ENCODE assay signal across 1 cellular context in the genomic region with DNA sequence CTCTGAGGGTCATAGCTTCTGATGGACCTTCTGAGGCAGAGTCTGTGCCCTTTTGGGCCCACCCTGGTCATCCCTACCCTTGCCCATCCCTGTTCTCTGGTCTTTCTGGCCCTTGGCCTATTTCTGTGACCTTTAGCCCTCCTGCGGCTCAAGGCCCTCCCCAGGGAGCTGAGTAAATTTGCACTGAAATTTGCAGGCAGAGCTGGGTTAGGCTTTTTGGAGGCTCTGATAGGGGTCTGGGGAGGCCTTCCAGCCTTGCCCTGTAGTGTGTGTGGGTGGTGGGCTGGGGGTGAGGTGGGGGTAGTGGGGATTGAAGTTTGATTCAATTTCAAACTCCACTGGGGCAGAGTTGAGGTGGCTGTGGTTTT.
A peak's percentile ranks its signal among the peaks of the same experiment; 100 is the strongest.
TF ChIP-seq lines count a peak whose summit lies in the region.

No MANE protein-coding gene starts in this region.

TF ChIP-seq in HepG2, 621 proteins besides CTCF, POLR2A, EP300 and RAD21 (continued from another document):
- TF ChIP-seq ZBTB26 (CRISPR knock-in tag; IDR thresholded peaks at IDR 0.05; ENCODE audit: borderline replicate concordance): no peak
- TF ChIP-seq, protein P1, sequence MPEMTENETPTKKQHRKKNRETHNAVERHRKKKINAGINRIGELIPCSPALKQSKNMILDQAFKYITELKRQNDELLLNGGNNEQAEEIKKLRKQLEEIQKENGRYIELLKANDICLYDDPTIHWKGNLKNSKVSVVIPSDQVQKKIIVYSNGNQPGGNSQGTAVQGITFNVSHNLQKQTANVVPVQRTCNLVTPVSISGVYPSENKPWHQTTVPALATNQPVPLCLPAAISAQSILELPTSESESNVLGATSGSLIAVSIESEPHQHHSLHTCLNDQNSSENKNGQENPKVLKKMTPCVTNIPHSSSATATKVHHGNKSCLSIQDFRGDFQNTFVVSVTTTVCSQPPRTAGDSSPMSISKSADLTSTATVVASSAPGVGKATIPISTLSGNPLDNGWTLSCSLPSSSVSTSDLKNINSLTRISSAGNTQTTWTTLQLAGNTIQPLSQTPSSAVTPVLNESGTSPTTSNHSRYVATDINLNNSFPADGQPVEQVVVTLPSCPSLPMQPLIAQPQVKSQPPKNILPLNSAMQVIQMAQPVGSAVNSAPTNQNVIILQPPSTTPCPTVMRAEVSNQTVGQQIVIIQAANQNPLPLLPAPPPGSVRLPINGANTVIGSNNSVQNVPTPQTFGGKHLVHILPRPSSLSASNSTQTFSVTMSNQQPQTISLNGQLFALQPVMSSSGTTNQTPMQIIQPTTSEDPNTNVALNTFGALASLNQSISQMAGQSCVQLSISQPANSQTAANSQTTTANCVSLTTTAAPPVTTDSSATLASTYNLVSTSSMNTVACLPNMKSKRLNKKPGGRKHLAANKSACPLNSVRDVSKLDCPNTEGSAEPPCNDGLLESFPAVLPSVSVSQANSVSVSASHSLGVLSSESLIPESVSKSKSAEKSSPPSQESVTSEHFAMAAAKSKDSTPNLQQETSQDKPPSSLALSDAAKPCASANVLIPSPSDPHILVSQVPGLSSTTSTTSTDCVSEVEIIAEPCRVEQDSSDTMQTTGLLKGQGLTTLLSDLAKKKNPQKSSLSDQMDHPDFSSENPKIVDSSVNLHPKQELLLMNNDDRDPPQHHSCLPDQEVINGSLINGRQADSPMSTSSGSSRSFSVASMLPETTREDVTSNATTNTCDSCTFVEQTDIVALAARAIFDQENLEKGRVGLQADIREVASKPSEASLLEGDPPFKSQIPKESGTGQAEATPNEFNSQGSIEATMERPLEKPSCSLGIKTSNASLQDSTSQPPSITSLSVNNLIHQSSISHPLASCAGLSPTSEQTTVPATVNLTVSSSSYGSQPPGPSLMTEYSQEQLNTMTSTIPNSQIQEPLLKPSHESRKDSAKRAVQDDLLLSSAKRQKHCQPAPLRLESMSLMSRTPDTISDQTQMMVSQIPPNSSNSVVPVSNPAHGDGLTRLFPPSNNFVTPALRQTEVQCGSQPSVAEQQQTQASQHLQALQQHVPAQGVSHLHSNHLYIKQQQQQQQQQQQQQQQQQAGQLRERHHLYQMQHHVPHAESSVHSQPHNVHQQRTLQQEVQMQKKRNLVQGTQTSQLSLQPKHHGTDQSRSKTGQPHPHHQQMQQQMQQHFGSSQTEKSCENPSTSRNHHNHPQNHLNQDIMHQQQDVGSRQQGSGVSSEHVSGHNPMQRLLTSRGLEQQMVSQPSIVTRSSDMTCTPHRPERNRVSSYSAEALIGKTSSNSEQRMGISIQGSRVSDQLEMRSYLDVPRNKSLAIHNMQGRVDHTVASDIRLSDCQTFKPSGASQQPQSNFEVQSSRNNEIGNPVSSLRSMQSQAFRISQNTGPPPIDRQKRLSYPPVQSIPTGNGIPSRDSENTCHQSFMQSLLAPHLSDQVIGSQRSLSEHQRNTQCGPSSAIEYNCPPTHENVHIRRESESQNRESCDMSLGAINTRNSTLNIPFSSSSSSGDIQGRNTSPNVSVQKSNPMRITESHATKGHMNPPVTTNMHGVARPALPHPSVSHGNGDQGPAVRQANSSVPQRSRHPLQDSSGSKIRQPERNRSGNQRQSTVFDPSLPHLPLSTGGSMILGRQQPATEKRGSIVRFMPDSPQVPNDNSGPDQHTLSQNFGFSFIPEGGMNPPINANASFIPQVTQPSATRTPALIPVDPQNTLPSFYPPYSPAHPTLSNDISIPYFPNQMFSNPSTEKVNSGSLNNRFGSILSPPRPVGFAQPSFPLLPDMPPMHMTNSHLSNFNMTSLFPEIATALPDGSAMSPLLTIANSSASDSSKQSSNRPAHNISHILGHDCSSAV (CRISPR knock-in tag; IDR thresholded peaks at IDR 0.05; ENCODE audit: borderline replicate concordance): no peak
- no peak for TF ChIP-seq ZNF205 (CRISPR knock-in tag; IDR thresholded peaks at IDR 0.05)
- no peak for TF ChIP-seq ZFP1 (CRISPR knock-in tag; IDR thresholded peaks at IDR 0.05)
- no peak for TF ChIP-seq ZMYM3 (CRISPR knock-in tag; IDR thresholded peaks at IDR 0.05)
- no peak for TF ChIP-seq ZNF367 (CRISPR knock-in tag; IDR thresholded peaks at IDR 0.05; ENCODE audit: borderline replicate concordance)
- TF ChIP-seq KLF11 (CRISPR knock-in tag; IDR thresholded peaks at IDR 0.05): no peak
- no peak for TF ChIP-seq ZSCAN25 (CRISPR knock-in tag; IDR thresholded peaks at IDR 0.05)
- no peak for TF ChIP-seq ZNF674 (CRISPR knock-in tag; IDR thresholded peaks at IDR 0.05; ENCODE audit: low read depth)
- TF ChIP-seq, protein P2, sequence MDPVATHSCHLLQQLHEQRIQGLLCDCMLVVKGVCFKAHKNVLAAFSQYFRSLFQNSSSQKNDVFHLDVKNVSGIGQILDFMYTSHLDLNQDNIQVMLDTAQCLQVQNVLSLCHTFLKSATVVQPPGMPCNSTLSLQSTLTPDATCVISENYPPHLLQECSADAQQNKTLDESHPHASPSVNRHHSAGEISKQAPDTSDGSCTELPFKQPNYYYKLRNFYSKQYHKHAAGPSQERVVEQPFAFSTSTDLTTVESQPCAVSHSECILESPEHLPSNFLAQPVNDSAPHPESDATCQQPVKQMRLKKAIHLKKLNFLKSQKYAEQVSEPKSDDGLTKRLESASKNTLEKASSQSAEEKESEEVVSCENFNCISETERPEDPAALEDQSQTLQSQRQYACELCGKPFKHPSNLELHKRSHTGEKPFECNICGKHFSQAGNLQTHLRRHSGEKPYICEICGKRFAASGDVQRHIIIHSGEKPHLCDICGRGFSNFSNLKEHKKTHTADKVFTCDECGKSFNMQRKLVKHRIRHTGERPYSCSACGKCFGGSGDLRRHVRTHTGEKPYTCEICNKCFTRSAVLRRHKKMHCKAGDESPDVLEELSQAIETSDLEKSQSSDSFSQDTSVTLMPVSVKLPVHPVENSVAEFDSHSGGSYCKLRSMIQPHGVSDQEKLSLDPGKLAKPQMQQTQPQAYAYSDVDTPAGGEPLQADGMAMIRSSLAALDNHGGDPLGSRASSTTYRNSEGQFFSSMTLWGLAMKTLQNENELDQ (CRISPR knock-in tag; IDR thresholded peaks at IDR 0.05; ENCODE audit: borderline replicate concordance): no peak
- TF ChIP-seq PHF8 (CRISPR knock-in tag; IDR thresholded peaks at IDR 0.05): no peak
- TF ChIP-seq SMAD3 (CRISPR knock-in tag; IDR thresholded peaks at IDR 0.05): no peak
- no peak for TF ChIP-seq CBX5 (CRISPR knock-in tag; IDR thresholded peaks at IDR 0.05; ENCODE audit: borderline replicate concordance)
- TF ChIP-seq NFKBIZ (CRISPR knock-in tag; IDR thresholded peaks at IDR 0.05): no peak
- TF ChIP-seq ATF7-NPFF (CRISPR knock-in tag; IDR thresholded peaks at IDR 0.05; ENCODE audit: low read depth): no peak
- TF ChIP-seq MIER2 (CRISPR knock-in tag; IDR thresholded peaks at IDR 0.05): no peak
- TF ChIP-seq PCBP2 (optimal IDR thresholded peaks at IDR 0.05; ENCODE audit: low read depth, low read length, poor library complexity, severe bottlenecking): no peak
- no peak for TF ChIP-seq RFX3 (CRISPR knock-in tag; IDR thresholded peaks at IDR 0.05)
- no peak for TF ChIP-seq FOXJ3 (CRISPR knock-in tag; IDR thresholded peaks at IDR 0.05; ENCODE audit: borderline replicate concordance)
- no peak for TF ChIP-seq IKZF4 (CRISPR knock-in tag; IDR thresholded peaks at IDR 0.05; ENCODE audit: borderline replicate concordance, low read depth, not compliant biosample characterization)
- TF ChIP-seq NR3C1 (CRISPR knock-in tag; IDR thresholded peaks at IDR 0.05): no peak
- TF ChIP-seq ZNF503 (CRISPR knock-in tag; IDR thresholded peaks at IDR 0.05): no peak
- TF ChIP-seq SMARCE1 (IDR thresholded peaks at IDR 0.05; ENCODE audit: borderline replicate concordance): no peak
- TF ChIP-seq SYNCRIP (IDR thresholded peaks at IDR 0.05; ENCODE audit: insufficient read depth, low read depth, low read length): no peak
- no peak for TF ChIP-seq BORCS8-MEF2B (CRISPR knock-in tag; IDR thresholded peaks at IDR 0.05)
- TF ChIP-seq ZNF260 (CRISPR knock-in tag; IDR thresholded peaks at IDR 0.05; ENCODE audit: borderline replicate concordance, low read depth): no peak
- TF ChIP-seq CEBPG (CRISPR knock-in tag; IDR thresholded peaks at IDR 0.05): 0 out of 2 replicates have a peak, but pooled peaks have one; percentile 10
- no peak for TF ChIP-seq ZNF724P (CRISPR knock-in tag; IDR thresholded peaks at IDR 0.05; ENCODE audit: borderline replicate concordance)
- TF ChIP-seq NR2F2 (IDR thresholded peaks at IDR 0.05; ENCODE audit: borderline replicate concordance, low read depth): peak; percentile 92
- TF ChIP-seq NFRKB (IDR thresholded peaks at IDR 0.05): no peak
- TF ChIP-seq TMF1 (CRISPR knock-in tag; IDR thresholded peaks at IDR 0.05; ENCODE audit: low read depth): no peak
- no peak for TF ChIP-seq ZSCAN21 (CRISPR knock-in tag; IDR thresholded peaks at IDR 0.05; ENCODE audit: borderline replicate concordance)
- TF ChIP-seq ZNF235 (CRISPR knock-in tag; IDR thresholded peaks at IDR 0.05; ENCODE audit: borderline replicate concordance): no peak
- TF ChIP-seq ZNF430 (CRISPR knock-in tag; IDR thresholded peaks at IDR 0.05): no peak
- TF ChIP-seq TARDBP (CRISPR knock-in tag; IDR thresholded peaks at IDR 0.05): no peak
- no peak for TF ChIP-seq ZNF703 (CRISPR knock-in tag; IDR thresholded peaks at IDR 0.05; ENCODE audit: borderline replicate concordance)
- TF ChIP-seq, protein P3, sequence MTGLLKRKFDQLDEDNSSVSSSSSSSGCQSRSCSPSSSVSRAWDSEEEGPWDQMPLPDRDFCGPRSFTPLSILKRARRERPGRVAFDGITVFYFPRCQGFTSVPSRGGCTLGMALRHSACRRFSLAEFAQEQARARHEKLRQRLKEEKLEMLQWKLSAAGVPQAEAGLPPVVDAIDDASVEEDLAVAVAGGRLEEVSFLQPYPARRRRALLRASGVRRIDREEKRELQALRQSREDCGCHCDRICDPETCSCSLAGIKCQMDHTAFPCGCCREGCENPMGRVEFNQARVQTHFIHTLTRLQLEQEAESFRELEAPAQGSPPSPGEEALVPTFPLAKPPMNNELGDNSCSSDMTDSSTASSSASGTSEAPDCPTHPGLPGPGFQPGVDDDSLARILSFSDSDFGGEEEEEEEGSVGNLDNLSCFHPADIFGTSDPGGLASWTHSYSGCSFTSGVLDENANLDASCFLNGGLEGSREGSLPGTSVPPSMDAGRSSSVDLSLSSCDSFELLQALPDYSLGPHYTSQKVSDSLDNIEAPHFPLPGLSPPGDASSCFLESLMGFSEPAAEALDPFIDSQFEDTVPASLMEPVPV (CRISPR knock-in tag; IDR thresholded peaks at IDR 0.05): no peak
- no peak for TF ChIP-seq TOPORS (CRISPR knock-in tag; IDR thresholded peaks at IDR 0.05)
- TF ChIP-seq, protein P4, sequence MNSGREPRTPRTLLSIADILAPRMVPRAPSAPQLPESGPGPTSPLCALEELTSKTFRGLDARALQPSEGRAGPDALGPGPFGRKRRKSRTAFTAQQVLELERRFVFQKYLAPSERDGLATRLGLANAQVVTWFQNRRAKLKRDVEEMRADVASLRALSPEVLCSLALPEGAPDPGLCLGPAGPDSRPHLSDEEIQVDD (CRISPR knock-in tag; IDR thresholded peaks at IDR 0.05; ENCODE audit: borderline replicate concordance): no peak
- TF ChIP-seq ZNF513 (CRISPR knock-in tag; conservative IDR thresholded peaks at IDR 0.05): no peak
- TF ChIP-seq ZNF431 (CRISPR knock-in tag; IDR thresholded peaks at IDR 0.05; ENCODE audit: borderline replicate concordance, low read depth): no peak
- no peak for TF ChIP-seq ZNF652 (CRISPR knock-in tag; IDR thresholded peaks at IDR 0.05; ENCODE audit: borderline replicate concordance, low read depth)
- no peak for TF ChIP-seq REL (CRISPR knock-in tag; conservative IDR thresholded peaks at IDR 0.05)
- no peak for TF ChIP-seq ZNF605 (CRISPR knock-in tag; IDR thresholded peaks at IDR 0.05)
- no peak for TF ChIP-seq ZNF552 (CRISPR knock-in tag; IDR thresholded peaks at IDR 0.05; ENCODE audit: borderline replicate concordance)
- TF ChIP-seq ZNF772 (CRISPR knock-in tag; IDR thresholded peaks at IDR 0.05): no peak
TF ChIP-seq in HepG2: peak in this region for 34.
